In the genomic region with DNA sequence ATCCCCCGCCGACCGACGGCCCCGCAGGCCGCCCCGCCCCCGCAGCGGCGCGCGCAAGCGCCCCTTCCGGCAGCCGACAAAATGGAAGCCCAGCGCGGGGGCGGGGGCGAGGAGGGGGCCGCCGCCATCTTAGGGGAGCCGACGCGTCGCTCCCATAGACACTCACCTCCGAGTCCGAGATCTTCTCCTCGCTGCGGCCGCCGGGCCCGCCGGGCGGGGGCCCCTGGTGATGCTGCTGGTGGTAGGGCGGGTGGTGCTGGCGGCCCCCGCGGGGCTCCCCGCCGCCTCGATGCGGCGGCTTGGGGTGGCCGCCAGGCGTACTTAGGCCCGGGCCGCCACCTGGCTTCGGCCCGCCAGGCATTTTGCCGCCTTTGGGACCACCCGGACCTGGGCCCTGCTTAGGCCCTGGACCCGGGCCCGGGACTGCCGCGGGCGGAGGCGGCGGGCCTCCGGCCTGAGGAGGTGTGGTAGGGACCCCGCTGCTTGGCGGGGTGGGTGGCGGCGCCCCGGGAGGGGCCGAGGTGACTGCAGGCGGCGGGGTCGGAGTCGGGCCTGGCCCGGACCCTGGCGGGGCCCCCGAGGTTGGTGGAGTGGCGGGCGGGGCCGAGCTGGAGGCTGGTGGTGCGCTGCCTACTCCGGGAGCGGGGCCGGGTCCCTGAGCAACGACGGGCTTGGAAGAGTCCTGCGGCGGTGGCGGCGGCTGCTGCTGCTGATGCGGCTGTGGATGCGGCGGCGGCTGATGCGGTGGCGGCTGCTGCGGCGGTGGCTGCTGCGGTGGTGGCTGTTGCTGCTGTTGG, we compare ENCODE assay signal across 1 cellular context.
A peak's percentile ranks its signal among the peaks of the same experiment; 100 is the strongest.
TF ChIP-seq lines count a peak whose summit lies in the region.

No MANE protein-coding gene starts in this region.

TF ChIP-seq in HEK293, 187 proteins besides CTCF, POLR2A, EP300 and RAD21 (continued from another document and continues in another):
- TF ChIP-seq, protein P1, sequence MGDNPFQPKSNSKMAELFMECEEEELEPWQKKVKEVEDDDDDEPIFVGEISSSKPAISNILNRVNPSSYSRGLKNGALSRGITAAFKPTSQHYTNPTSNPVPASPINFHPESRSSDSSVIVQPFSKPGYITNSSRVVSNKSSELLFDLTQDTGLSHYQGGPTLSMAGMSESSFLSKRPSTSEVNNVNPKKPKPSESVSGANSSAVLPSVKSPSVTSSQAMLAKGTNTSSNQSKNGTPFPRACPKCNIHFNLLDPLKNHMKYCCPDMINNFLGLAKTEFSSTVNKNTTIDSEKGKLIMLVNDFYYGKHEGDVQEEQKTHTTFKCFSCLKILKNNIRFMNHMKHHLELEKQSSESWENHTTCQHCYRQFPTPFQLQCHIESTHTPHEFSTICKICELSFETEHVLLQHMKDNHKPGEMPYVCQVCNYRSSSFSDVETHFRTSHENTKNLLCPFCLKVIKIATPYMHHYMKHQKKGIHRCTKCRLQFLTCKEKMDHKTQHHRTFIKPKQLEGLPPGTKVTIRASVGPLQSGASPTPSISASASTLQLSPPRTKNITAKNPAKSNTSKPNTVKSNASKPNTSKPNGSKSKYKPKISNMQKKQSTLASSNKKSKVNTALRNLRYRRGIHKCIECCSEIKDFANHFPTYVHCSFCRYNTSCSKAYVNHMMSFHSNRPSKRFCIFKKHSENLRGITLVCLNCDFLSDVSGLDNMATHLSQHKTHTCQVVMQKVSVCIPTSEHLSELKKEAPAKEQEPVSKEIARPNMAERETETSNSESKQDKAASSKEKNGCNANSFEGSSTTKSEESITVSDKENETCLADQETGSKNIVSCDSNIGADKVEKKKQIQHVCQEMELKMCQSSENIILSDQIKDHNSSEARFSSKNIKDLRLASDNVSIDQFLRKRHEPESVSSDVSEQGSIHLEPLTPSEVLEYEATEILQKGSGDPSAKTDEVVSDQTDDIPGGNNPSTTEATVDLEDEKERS (tag by site-specific recombination; IDR thresholded peaks at IDR 0.05): no peak
- no peak for TF ChIP-seq ZNF404 (tag by site-specific recombination; IDR thresholded peaks at IDR 0.05)
- peak; percentile 49; the same call in 1 of the 2 replicates for TF ChIP-seq ZNF561 (tag by site-specific recombination; IDR thresholded peaks at IDR 0.05; ENCODE audit: borderline replicate concordance)
- TF ChIP-seq, protein P2, sequence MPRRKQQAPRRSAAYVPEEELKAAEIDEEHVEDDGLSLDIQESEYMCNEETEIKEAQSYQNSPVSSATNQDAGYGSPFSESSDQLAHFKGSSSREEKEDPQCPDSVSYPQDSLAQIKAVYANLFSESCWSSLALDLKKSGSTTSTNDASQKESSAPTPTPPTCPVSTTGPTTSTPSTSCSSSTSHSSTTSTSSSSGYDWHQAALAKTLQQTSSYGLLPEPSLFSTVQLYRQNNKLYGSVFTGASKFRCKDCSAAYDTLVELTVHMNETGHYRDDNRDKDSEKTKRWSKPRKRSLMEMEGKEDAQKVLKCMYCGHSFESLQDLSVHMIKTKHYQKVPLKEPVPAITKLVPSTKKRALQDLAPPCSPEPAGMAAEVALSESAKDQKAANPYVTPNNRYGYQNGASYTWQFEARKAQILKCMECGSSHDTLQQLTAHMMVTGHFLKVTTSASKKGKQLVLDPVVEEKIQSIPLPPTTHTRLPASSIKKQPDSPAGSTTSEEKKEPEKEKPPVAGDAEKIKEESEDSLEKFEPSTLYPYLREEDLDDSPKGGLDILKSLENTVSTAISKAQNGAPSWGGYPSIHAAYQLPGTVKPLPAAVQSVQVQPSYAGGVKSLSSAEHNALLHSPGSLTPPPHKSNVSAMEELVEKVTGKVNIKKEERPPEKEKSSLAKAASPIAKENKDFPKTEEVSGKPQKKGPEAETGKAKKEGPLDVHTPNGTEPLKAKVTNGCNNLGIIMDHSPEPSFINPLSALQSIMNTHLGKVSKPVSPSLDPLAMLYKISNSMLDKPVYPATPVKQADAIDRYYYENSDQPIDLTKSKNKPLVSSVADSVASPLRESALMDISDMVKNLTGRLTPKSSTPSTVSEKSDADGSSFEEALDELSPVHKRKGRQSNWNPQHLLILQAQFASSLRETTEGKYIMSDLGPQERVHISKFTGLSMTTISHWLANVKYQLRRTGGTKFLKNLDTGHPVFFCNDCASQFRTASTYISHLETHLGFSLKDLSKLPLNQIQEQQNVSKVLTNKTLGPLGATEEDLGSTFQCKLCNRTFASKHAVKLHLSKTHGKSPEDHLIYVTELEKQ (tag by site-specific recombination; IDR thresholded peaks at IDR 0.05; ENCODE audit: borderline replicate concordance): no peak
- peak; percentile 50; the same call in 1 of the 2 replicates for TF ChIP-seq HOXC10 (CRISPR knock-in tag; IDR thresholded peaks at IDR 0.05)
- no peak for TF ChIP-seq ZNF596 (tag by site-specific recombination; IDR thresholded peaks at IDR 0.05)
- no peak for TF ChIP-seq TCF7L2 (IDR thresholded peaks at IDR 0.05; ENCODE audit: borderline replicate concordance, low read depth, low read length)
- TF ChIP-seq KLF1 (tag by site-specific recombination; IDR thresholded peaks at IDR 0.05): no peak
- TF ChIP-seq ZNF518A (tag by site-specific recombination; conservative IDR thresholded peaks at IDR 0.05; ENCODE audit: low read depth): no peak
- TF ChIP-seq ZNF449 (tag by site-specific recombination; IDR thresholded peaks at IDR 0.05): no peak
- no peak for TF ChIP-seq ZNF600 (tag by site-specific recombination; IDR thresholded peaks at IDR 0.05)
- peak; percentile 12; the same call in 1 of the 2 replicates for TF ChIP-seq KLF10 (tag by site-specific recombination; IDR thresholded peaks at IDR 0.05)
- no peak for TF ChIP-seq ZNF140 (tag by site-specific recombination; IDR thresholded peaks at IDR 0.05)
- TF ChIP-seq ZNF394 (tag by site-specific recombination; IDR thresholded peaks at IDR 0.05; ENCODE audit: borderline replicate concordance): no peak
- no peak for TF ChIP-seq ZNF624 (tag by site-specific recombination; IDR thresholded peaks at IDR 0.05)
- TF ChIP-seq ZXDB (tag by site-specific recombination; IDR thresholded peaks at IDR 0.05): no peak
- no peak for TF ChIP-seq HOXA7 (CRISPR knock-in tag; IDR thresholded peaks at IDR 0.05; ENCODE audit: borderline replicate concordance)
- no peak for TF ChIP-seq ZNF629 (tag by site-specific recombination; IDR thresholded peaks at IDR 0.05)
- TF ChIP-seq IKZF3 (tag by site-specific recombination; IDR thresholded peaks at IDR 0.05): no peak
- no peak for TF ChIP-seq ZNF2 (tag by site-specific recombination; IDR thresholded peaks at IDR 0.05)
- no peak for TF ChIP-seq MYNN (tag by site-specific recombination; IDR thresholded peaks at IDR 0.05; ENCODE audit: borderline replicate concordance)
- no peak for TF ChIP-seq ZNF211 (tag by site-specific recombination; IDR thresholded peaks at IDR 0.05; ENCODE audit: low read depth)
- 0 out of 2 replicates have a peak, but pooled peaks have one; percentile 87 for TF ChIP-seq ZFP37 (tag by site-specific recombination; IDR thresholded peaks at IDR 0.05)
- TF ChIP-seq WT1 (tag by site-specific recombination; IDR thresholded peaks at IDR 0.05): no peak
- TF ChIP-seq ZNF555 (tag by site-specific recombination; conservative IDR thresholded peaks at IDR 0.05): no peak
- no peak for TF ChIP-seq BCL11B (tag by site-specific recombination; IDR thresholded peaks at IDR 0.05; ENCODE audit: low read depth)
- TF ChIP-seq, protein P3, sequence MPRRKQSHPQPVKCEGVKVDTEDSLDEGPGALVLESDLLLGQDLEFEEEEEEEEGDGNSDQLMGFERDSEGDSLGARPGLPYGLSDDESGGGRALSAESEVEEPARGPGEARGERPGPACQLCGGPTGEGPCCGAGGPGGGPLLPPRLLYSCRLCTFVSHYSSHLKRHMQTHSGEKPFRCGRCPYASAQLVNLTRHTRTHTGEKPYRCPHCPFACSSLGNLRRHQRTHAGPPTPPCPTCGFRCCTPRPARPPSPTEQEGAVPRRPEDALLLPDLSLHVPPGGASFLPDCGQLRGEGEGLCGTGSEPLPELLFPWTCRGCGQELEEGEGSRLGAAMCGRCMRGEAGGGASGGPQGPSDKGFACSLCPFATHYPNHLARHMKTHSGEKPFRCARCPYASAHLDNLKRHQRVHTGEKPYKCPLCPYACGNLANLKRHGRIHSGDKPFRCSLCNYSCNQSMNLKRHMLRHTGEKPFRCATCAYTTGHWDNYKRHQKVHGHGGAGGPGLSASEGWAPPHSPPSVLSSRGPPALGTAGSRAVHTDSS (tag by site-specific recombination; IDR thresholded peaks at IDR 0.05): no peak
- no peak; the same call in 1 of the 2 replicates for TF ChIP-seq ZNF76 (tag by site-specific recombination; IDR thresholded peaks at IDR 0.05; ENCODE audit: borderline replicate concordance, low read depth)
- TF ChIP-seq, protein P4, sequence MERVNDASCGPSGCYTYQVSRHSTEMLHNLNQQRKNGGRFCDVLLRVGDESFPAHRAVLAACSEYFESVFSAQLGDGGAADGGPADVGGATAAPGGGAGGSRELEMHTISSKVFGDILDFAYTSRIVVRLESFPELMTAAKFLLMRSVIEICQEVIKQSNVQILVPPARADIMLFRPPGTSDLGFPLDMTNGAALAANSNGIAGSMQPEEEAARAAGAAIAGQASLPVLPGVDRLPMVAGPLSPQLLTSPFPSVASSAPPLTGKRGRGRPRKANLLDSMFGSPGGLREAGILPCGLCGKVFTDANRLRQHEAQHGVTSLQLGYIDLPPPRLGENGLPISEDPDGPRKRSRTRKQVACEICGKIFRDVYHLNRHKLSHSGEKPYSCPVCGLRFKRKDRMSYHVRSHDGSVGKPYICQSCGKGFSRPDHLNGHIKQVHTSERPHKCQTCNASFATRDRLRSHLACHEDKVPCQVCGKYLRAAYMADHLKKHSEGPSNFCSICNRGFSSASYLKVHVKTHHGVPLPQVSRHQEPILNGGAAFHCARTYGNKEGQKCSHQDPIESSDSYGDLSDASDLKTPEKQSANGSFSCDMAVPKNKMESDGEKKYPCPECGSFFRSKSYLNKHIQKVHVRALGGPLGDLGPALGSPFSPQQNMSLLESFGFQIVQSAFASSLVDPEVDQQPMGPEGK (tag by site-specific recombination; IDR thresholded peaks at IDR 0.05): peak; percentile 74; the same call in 1 of the 2 replicates
- 0 out of 2 replicates have a peak, but pooled peaks have one; percentile 20 for TF ChIP-seq ZBTB20 (tag by site-specific recombination; IDR thresholded peaks at IDR 0.05)
- no peak for TF ChIP-seq ELK4 (IDR thresholded peaks at IDR 0.05; ENCODE audit: borderline replicate concordance, low read depth, low read length)
- no peak for TF ChIP-seq SP7 (tag by site-specific recombination; IDR thresholded peaks at IDR 0.05)
- no peak for TF ChIP-seq SETDB1 (IDR thresholded peaks at IDR 0.05; ENCODE audit: insufficient read length, low read length)
- no peak for TF ChIP-seq ZNF223 (tag by site-specific recombination; IDR thresholded peaks at IDR 0.05)
- TF ChIP-seq ZNF623 (tag by site-specific recombination; IDR thresholded peaks at IDR 0.05): no peak
- TF ChIP-seq ZSCAN16 (tag by site-specific recombination; IDR thresholded peaks at IDR 0.05): no peak
- no peak for TF ChIP-seq REPIN1 (tag by site-specific recombination; IDR thresholded peaks at IDR 0.05; ENCODE audit: low read depth)
